ENCODE assay signal across 1 cellular context in genomic region chr17:64217249-64217652, GRCh38.
A peak's percentile ranks its signal among the peaks of the same experiment; 100 is the strongest.
TF ChIP-seq lines count a peak whose summit lies in the region.

No MANE protein-coding gene starts in this region.

TF ChIP-seq in HepG2, 621 proteins besides CTCF, POLR2A, EP300 and RAD21 (continued from another document and continues in another):
- no peak for TF ChIP-seq TRAFD1 (CRISPR knock-in tag; IDR thresholded peaks at IDR 0.05; ENCODE audit: borderline replicate concordance)
- TF ChIP-seq MTF2 (CRISPR knock-in tag; IDR thresholded peaks at IDR 0.05; ENCODE audit: borderline replicate concordance): no peak
- no peak for TF ChIP-seq SKI (IDR thresholded peaks at IDR 0.05; ENCODE audit: partially characterized antibody)
- TF ChIP-seq ZFYVE20 (CRISPR knock-in tag; IDR thresholded peaks at IDR 0.05; ENCODE audit: borderline replicate concordance, low read depth): no peak
- no peak; the same call in 1 of the 2 replicates for TF ChIP-seq NFKB2 (CRISPR knock-in tag; IDR thresholded peaks at IDR 0.05; ENCODE audit: borderline replicate concordance)
- no peak for TF ChIP-seq ZNF136 (CRISPR knock-in tag; IDR thresholded peaks at IDR 0.05; ENCODE audit: low read depth)
- TF ChIP-seq ZBTB40 (IDR thresholded peaks at IDR 0.05): no peak
- TF ChIP-seq ZBTB40 (CRISPR knock-in tag; IDR thresholded peaks at IDR 0.05): no peak
- TF ChIP-seq ZNF414 (CRISPR knock-in tag; IDR thresholded peaks at IDR 0.05): no peak
- TF ChIP-seq MXD3 (CRISPR knock-in tag; IDR thresholded peaks at IDR 0.05): peak; percentile 15; the same call in 1 of the 2 replicates
- TF ChIP-seq LBX2 (CRISPR knock-in tag; IDR thresholded peaks at IDR 0.05; ENCODE audit: borderline replicate concordance): 0 out of 2 replicates have a peak, but pooled peaks have one; percentile 11
- TF ChIP-seq ZMAT3 (CRISPR knock-in tag; conservative IDR thresholded peaks at IDR 0.05): no peak
- TF ChIP-seq DR1 (CRISPR knock-in tag; IDR thresholded peaks at IDR 0.05): no peak
- TF ChIP-seq RNF2 (conservative IDR thresholded peaks at IDR 0.05; ENCODE audit: low read depth): no peak
- no peak for TF ChIP-seq ZNF431 (CRISPR knock-in tag; IDR thresholded peaks at IDR 0.05; ENCODE audit: borderline replicate concordance, low read depth)
- TF ChIP-seq YY1 (IDR thresholded peaks at IDR 0.05; ENCODE audit: insufficient read depth, insufficient replicate concordance, low read depth, low read length): no peak
- no peak for TF ChIP-seq PAXIP1 (CRISPR knock-in tag; conservative IDR thresholded peaks at IDR 0.05)
- TF ChIP-seq ZNF629 (CRISPR knock-in tag; conservative IDR thresholded peaks at IDR 0.05): no peak
- no peak for TF ChIP-seq ZNF468 (CRISPR knock-in tag; IDR thresholded peaks at IDR 0.05)
- no peak for TF ChIP-seq SRF (IDR thresholded peaks at IDR 0.05; ENCODE audit: low read depth, low read length)
- no peak for TF ChIP-seq ZNF761 (CRISPR knock-in tag; conservative IDR thresholded peaks at IDR 0.05)
- no peak for TF ChIP-seq PITX1 (CRISPR knock-in tag; IDR thresholded peaks at IDR 0.05)
- TF ChIP-seq ZBTB38 (CRISPR knock-in tag; IDR thresholded peaks at IDR 0.05): peak; percentile 74
- TF ChIP-seq DRAP1 (CRISPR knock-in tag; IDR thresholded peaks at IDR 0.05): peak; percentile 14
- TF ChIP-seq ZNF20 (CRISPR knock-in tag; IDR thresholded peaks at IDR 0.05): no peak
- no peak for TF ChIP-seq RARA (CRISPR knock-in tag; IDR thresholded peaks at IDR 0.05)
- TF ChIP-seq MZF1 (CRISPR knock-in tag; IDR thresholded peaks at IDR 0.05; ENCODE audit: borderline replicate concordance): no peak
- no peak for TF ChIP-seq ARNT (IDR thresholded peaks at IDR 0.05)
- TF ChIP-seq MAX (IDR thresholded peaks at IDR 0.05): no peak; the same call in 1 of the 2 replicates
- no peak for TF ChIP-seq PHF20 (CRISPR knock-in tag; IDR thresholded peaks at IDR 0.05)
- TF ChIP-seq NR2F2 (IDR thresholded peaks at IDR 0.05; ENCODE audit: borderline replicate concordance, low read depth): no peak
- TF ChIP-seq SETDB1 (CRISPR knock-in tag; IDR thresholded peaks at IDR 0.05; ENCODE audit: borderline replicate concordance): no peak
- no peak for TF ChIP-seq RORA (CRISPR knock-in tag; IDR thresholded peaks at IDR 0.05)
- no peak for TF ChIP-seq ZBTB43 (CRISPR knock-in tag; conservative IDR thresholded peaks at IDR 0.05)
- no peak for TF ChIP-seq ATF2 (CRISPR knock-in tag; IDR thresholded peaks at IDR 0.05)
- 0 out of 2 replicates have a peak, but pooled peaks have one; percentile 18 for TF ChIP-seq ZNF768 (CRISPR knock-in tag; IDR thresholded peaks at IDR 0.05)
- no peak for TF ChIP-seq MLXIP (CRISPR knock-in tag; IDR thresholded peaks at IDR 0.05; ENCODE audit: borderline replicate concordance)
- TF ChIP-seq ZNF350 (CRISPR knock-in tag; IDR thresholded peaks at IDR 0.05; ENCODE audit: borderline replicate concordance, low read depth): no peak
